In genomic region chr9:76664120-76664519, GRCh38 we compare ENCODE assay signal across 16 cellular contexts.
A peak's percentile ranks its signal among the peaks of the same experiment; 100 is the strongest.
DNase-seq lines count a peak whose midpoint lies in the region; ATAC-seq, FAIRE-seq and TF ChIP-seq lines count a peak whose summit lies in the region.
"Had no signal": no experiment of that assay in that cellular context is flagged by ENCODE, and none has a peak within 500 bp of the region (broad histone marks: within the 10 kb centered on the region; RNA-seq: fewer than 3 reads in every experiment).

No MANE protein-coding gene starts in this region.

- peak overlapping the region; percentile 89 for H3K27ac ChIP-seq in VCaP
- no peak overlapping the region for H3K27ac ChIP-seq in endothelial cell of umbilical vein (ENCODE audit: insufficient read depth, low read depth, low read length)
- H3K27ac ChIP-seq in aorta (ENCODE audit: low read depth in 1 of 2, low read length in 2 of 2) = peak overlapping the region; percentile 59 to 67
- H3K27ac ChIP-seq: BLaER1 treated with 17β-estradiol and CSF1 and Interleukin-3, amounts not matched to agents 10 nM and 100 nM had no signal

- 40 to 57% methylated on average over 1 of the region's 1 CpG for WGBS in aorta, 2 donors

- no peak for ATAC-seq in aorta (ENCODE audit: low FRiP score)
- ATAC-seq: HepG2 had no signal

- DNase-seq in G401 (ENCODE audit: low spot score) = peak; percentile 86
- DNase-seq in endothelial cell of umbilical vein (ENCODE audit: low read depth, low spot score) = no peak
- DNase-seq in aorta = no peak
- DNase-seq in foreskin fibroblast = no peak
- DNase-seq in D721Med (ENCODE audit: insufficient read length, low spot score) = no peak
- DNase-seq in DMS53 (lab: John Stamatoyannopoulos, UW) = no peak
- DNase-seq: CD4-positive, CD25-positive, alpha-beta regulatory T cell; CD8-positive, alpha-beta memory T cell; COR-L47; DMS79; GF-D8; GOT3; H9 had no signal

- no peaks in the 10 kb centered on the region for H3K9me1 ChIP-seq in endothelial cell of umbilical vein (replicated peaks; ENCODE audit: control insufficient read depth, extremely low read depth, insufficient read depth, low read length)

- no peak overlapping the region for H3K4me3 ChIP-seq in endothelial cell of umbilical vein (replicated peaks in 1 of 3; ENCODE audit: insufficient read depth in 1 of 3, low read depth in 1 of 3, low read length in 3 of 3)
- H3K4me3 ChIP-seq in aorta (ENCODE audit: low read length in 2 of 2) = no peak overlapping the region
- H3K4me3 ChIP-seq in foreskin fibroblast (ENCODE audit: low read depth in 1 of 2, low read length in 2 of 2) = no peak overlapping the region
- H3K4me3 ChIP-seq: BLaER1 treated with 17β-estradiol and CSF1 and Interleukin-3, amounts not matched to agents 10 nM and 100 nM had no signal

- in situ Hi-C loops in G401 (cut with HindIII; ENCODE audit: low sequenced_read_pairs) = no loop called here

- FAIRE-seq in endothelial cell of umbilical vein (lab: Jason Lieb, UNC) (no peak), D721Med (lab: Jason Lieb, UNC) (no peak)
- FAIRE-seq: HepG2 had no signal

- H3K4me1 ChIP-seq in endothelial cell of umbilical vein (ENCODE audit: control insufficient read depth, extremely low read depth, insufficient read depth, low read length) = peaks cover 43% of the 10 kb centered on the region
- peaks cover 0 to 11% of the 10 kb centered on the region in 2 donors for H3K4me1 ChIP-seq in aorta (ENCODE audit: control insufficient read depth in 1 of 2, insufficient read depth in 2 of 2, low read length in 2 of 2)

- H3K36me3 ChIP-seq in endothelial cell of umbilical vein (ENCODE audit: control insufficient read depth in 2 of 2, extremely low read depth in 1 of 2, insufficient read depth in 2 of 2, low read length in 2 of 2) (no peaks in the 10 kb centered on the region), aorta (ENCODE audit: control insufficient read depth in 1 of 2, insufficient read depth in 2 of 2, low read length in 1 of 2) (peaks cover 2 to 3% of the 10 kb centered on the region in 2 donors)
- H3K36me3 ChIP-seq: BLaER1 treated with 17β-estradiol and CSF1 and Interleukin-3, amounts not matched to agents 10 nM and 100 nM had no signal

- H3K79me2 ChIP-seq in endothelial cell of umbilical vein (ENCODE audit: control insufficient read depth, insufficient read depth, low read length) = no peaks in the 10 kb centered on the region

- H3K27me3 ChIP-seq in endothelial cell of umbilical vein (ENCODE audit: control insufficient read depth in 2 of 2, insufficient read depth in 2 of 2, low read length in 2 of 2) (no peaks in the 10 kb centered on the region), aorta (ENCODE audit: control insufficient read depth in 1 of 2, insufficient read depth in 2 of 2, low read length in 1 of 2) (no peaks in the 10 kb centered on the region)
- H3K27me3 ChIP-seq: BLaER1 treated with 17β-estradiol and CSF1 and Interleukin-3, amounts not matched to agents 10 nM and 100 nM had no signal

- dilution Hi-C loops in endothelial cell of umbilical vein (cut with MboI; ENCODE audit: extremely low pct_ligation_motif_present, low sequenced_read_pairs) = no loop called here

- intact Hi-C loops in endothelial cell of umbilical vein (cut with micrococcal nuclease) = no loop called here
- intact Hi-C loops in aorta (cut with DNase I) = no loop called here

- no peak overlapping the region for H3K4me2 ChIP-seq in endothelial cell of umbilical vein (ENCODE audit: insufficient read depth, low read length)

- no peak for TF ChIP-seq CTCF in VCaP (conservative IDR thresholded peaks at IDR 0.05)
- no peak for TF ChIP-seq CTCF in endothelial cell of umbilical vein (IDR thresholded peaks at IDR 0.05; ENCODE audit: extremely low read depth in 1 of 2, insufficient read depth in 1 of 2, low read depth in 1 of 2, low read length in 2 of 2)
- TF ChIP-seq CTCF in foreskin fibroblast (IDR thresholded peaks at IDR 0.05; ENCODE audit: low read depth, low read length) = no peak
- TF ChIP-seq CTCF in D721Med (IDR thresholded peaks at IDR 0.05; ENCODE audit: insufficient read depth, missing control alignments) = no peak

- CTCF ChIA-PET in endothelial cell of umbilical vein (lab: Charles Lee) = interaction anchor here (1.1 to 7.1 kb wide), 4 partner anchors 13 to 39 kb away, joined by 4 to 140 read pairs (median 11); no protein-coding TSS in a partner anchor

- no TSS peak for BruUV-seq in endothelial cell of umbilical vein (replicated peaks; lab: Mats Ljungman, UMichigan)

- TF ChIP-seq POLR2A in endothelial cell of umbilical vein (IDR thresholded peaks at IDR 0.05; ENCODE audit: low read depth, low read length) = no peak

- no peaks in the 10 kb centered on the region for H4K20me1 ChIP-seq in endothelial cell of umbilical vein (replicated peaks; ENCODE audit: control insufficient read depth, extremely low read depth, insufficient read depth, low read length)
- H4K20me1 ChIP-seq: BLaER1 treated with 17β-estradiol and CSF1 and Interleukin-3, amounts not matched to agents 10 nM and 100 nM had no signal

- H2AFZ ChIP-seq in endothelial cell of umbilical vein (ENCODE audit: low read depth, low read length) = peak overlapping the region; percentile 36

- H3K9me3 ChIP-seq in endothelial cell of umbilical vein (replicated peaks; ENCODE audit: control insufficient read depth, insufficient read depth, low read length) (no peaks in the 10 kb centered on the region), aorta (ENCODE audit: control insufficient read depth, low read length) (no peaks in the 10 kb centered on the region)

- H3K9ac ChIP-seq in endothelial cell of umbilical vein (replicated peaks; ENCODE audit: extremely low read depth, insufficient read depth, low read length) = no peak overlapping the region
- H3K9ac ChIP-seq: BLaER1 treated with 17β-estradiol and CSF1 and Interleukin-3, amounts not matched to agents 10 nM and 100 nM had no signal

- POLR2A ChIA-PET in endothelial cell of umbilical vein (lab: Charles Lee) = no interaction called here

TF ChIP-seq in endothelial cell of umbilical vein, 7 proteins besides CTCF, POLR2A, EP300 and RAD21:
- TF ChIP-seq MYC (IDR thresholded peaks at IDR 0.05; ENCODE audit: low read depth, low read length) = no peak
- TF ChIP-seq POLR2AphosphoS5 (IDR thresholded peaks at IDR 0.05; ENCODE audit: insufficient read depth, low read depth, low read length) = no peak
